18 cellular contexts compared by ENCODE assay signal in the genomic region with DNA sequence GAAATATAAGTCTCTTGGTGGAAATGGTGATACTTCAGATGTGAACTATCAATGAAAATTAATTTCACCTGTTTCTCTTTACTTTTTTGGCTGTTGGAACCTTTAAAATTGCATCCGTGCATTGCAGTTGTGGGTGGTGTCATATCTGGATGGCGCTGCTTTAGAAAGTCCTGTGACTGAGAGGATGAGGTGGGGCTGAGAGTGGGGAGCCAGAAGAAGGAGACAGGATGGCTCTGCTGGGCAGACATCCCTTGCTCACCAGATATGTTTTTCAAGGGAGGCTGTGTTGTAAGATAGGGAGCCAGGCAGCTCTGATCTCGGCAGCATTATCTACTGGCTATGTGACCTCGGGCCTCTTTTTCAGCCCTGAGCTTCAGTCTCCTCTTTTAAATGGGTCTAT. TPM values are rescaled to one million over a fixed set of nuclear protein-coding genes. Genes with fewer than 3 reads are reported as not detected.
DNase-seq lines count a peak whose midpoint lies in the region; ATAC-seq and TF ChIP-seq lines count a peak whose summit lies in the region.
"Had no signal": no experiment of that assay in that cellular context is flagged by ENCODE, and none has a peak within 500 bp of the region (broad histone marks: within the 10 kb centered on the region; RNA-seq: fewer than 3 reads in every experiment).

No MANE protein-coding gene starts in this region.

- H3K9ac ChIP-seq in OCI-LY3 (ENCODE audit: low read length), result peak overlapping the region; percentile 65; the same call in 1 of the 2 replicates

- no peak overlapping the region for H2AFZ ChIP-seq in OCI-LY3 (ENCODE audit: low read depth, low read length)

- in situ Hi-C loops in GM13977 (cut with MboI; ENCODE audit: low pct_unique_long_range_greater_than_20kb, low sequenced_read_pairs, unreplicated experiment), result loop anchor here (25.0 kb wide), 1 partner anchor 1549 kb away; a partner anchor contains a TSS

- CTCF ChIA-PET in CD4-positive, alpha-beta T cell (lab: Charles Lee), result interaction anchor here (4.1 kb wide), 1 partner anchor 24 kb away, joined by 31 read pairs; no protein-coding TSS in a partner anchor

- H3K4me1 ChIP-seq in OCI-LY3 (ENCODE audit: low read length) (peaks cover 95% of the 10 kb centered on the region), ascending aorta (peaks cover 2 to 50% of the 10 kb centered on the region in 2 donors), psoas muscle (peaks cover 85% of the 10 kb centered on the region)

- no peak overlapping the region for H3K27ac ChIP-seq in CD4-positive, alpha-beta T cell (ENCODE audit: low read depth, low read length)
- H3K27ac ChIP-seq in OCI-LY3 (ENCODE audit: low read length) (peak overlapping the region; percentile 79), ascending aorta (peak overlapping the region; percentile 34 to 75), psoas muscle (peak overlapping the region; percentile 98)
- H3K27ac ChIP-seq: C4-2B, SK-N-MC had no signal

- H3K27me3 ChIP-seq in CD4-positive, alpha-beta T cell (ENCODE audit: control insufficient read depth, insufficient read depth, low read length), result no peaks in the 10 kb centered on the region
- H3K27me3 ChIP-seq in OCI-LY3 (ENCODE audit: low read depth, low read length), result peaks cover 23% of the 10 kb centered on the region
- no peaks in the 10 kb centered on the region for H3K27me3 ChIP-seq in ascending aorta
- H3K27me3 ChIP-seq in psoas muscle (ENCODE audit: insufficient read depth in 3 of 3, low read length in 2 of 3), result no peaks in the 10 kb centered on the region

- no peak for TF ChIP-seq CTCF in CD4-positive, alpha-beta T cell (IDR thresholded peaks at IDR 0.05)
- TF ChIP-seq CTCF in OCI-LY3 (IDR thresholded peaks at IDR 0.05; ENCODE audit: low read depth, low read length) (no peak), ascending aorta (IDR thresholded peaks at IDR 0.05) (no peak), psoas muscle (IDR thresholded peaks at IDR 0.05) (no peak), GM13977 (IDR thresholded peaks at IDR 0.05; ENCODE audit: extremely low read depth, insufficient read depth, missing control alignments) (no peak)

- ATAC-seq in CD4-positive, alpha-beta T cell (ENCODE audit: poor library complexity), result no peak
- ATAC-seq in psoas muscle, result no peak

- H3K4me3 Mint-ChIP-seq in CD4-positive, alpha-beta T cell, result peak overlapping the region; percentile 26

- peaks cover 61% of the 10 kb centered on the region for H3K4me1 Mint-ChIP-seq in CD4-positive, alpha-beta T cell (ENCODE audit: low read depth)

- no peaks in the 10 kb centered on the region for H3K27me3 Mint-ChIP-seq in CD4-positive, alpha-beta T cell

- no peaks in the 10 kb centered on the region for H4K20me1 ChIP-seq in OCI-LY3 (ENCODE audit: insufficient read depth, low read length)

- H3K9me3 Mint-ChIP-seq in CD4-positive, alpha-beta T cell, result no peaks in the 10 kb centered on the region

- 23 to 61% (median 33%) methylated on average over 4 of the region's 4 CpGs for WGBS in psoas muscle, 3 donors

- intact Hi-C loops in CD4-positive, alpha-beta T cell (cut with DNase I, micrococcal nuclease), result loop anchor here in 1 of 2 experiments (2.0 kb wide), 1 partner anchor 15 kb away; no protein-coding TSS in a partner anchor
- intact Hi-C loops in ascending aorta (cut with DNase I) (no loop called here), psoas muscle (cut with DNase I) (no loop called here)

- H3K79me2 ChIP-seq in OCI-LY3 (ENCODE audit: low read length), result no peaks in the 10 kb centered on the region

- no peaks in the 10 kb centered on the region for H3K9me3 ChIP-seq in CD4-positive, alpha-beta T cell (ENCODE audit: control insufficient read depth, low read length)
- H3K9me3 ChIP-seq in OCI-LY3 (ENCODE audit: insufficient read depth, low read length) (no peaks in the 10 kb centered on the region), ascending aorta (no peaks in the 10 kb centered on the region), psoas muscle (no peaks in the 10 kb centered on the region)

- POLR2A ChIA-PET in CD4-positive, alpha-beta T cell (lab: Charles Lee), result interaction anchor here (0.8 to 6.1 kb wide), 6 partner anchors 8 to 24 kb away, joined by 3 to 77 read pairs (median 8); a partner anchor contains a TSS

- no peak for DNase-seq in CD4-positive, alpha-beta T cell
- DNase-seq in ascending aorta (ENCODE audit: low spot score in 2 of 2) (no peak), psoas muscle (no peak), SK-N-DZ (ENCODE audit: low spot score) (no peak), GM13977 (ENCODE audit: low spot score) (no peak), NCI-H1092 treated with DMSO at 0.1 percent for 48 hours (lab: John Stamatoyannopoulos, UW) (no peak)
- DNase-seq: activated gamma-delta T cell, cerebellar nuclear complex, hypothalamus, NCI-H2081 treated with DMSO at 0.1 percent for 48 hours had no signal

- peak overlapping the region; percentile 68; the same call in 1 of the 2 replicates for H3K4me2 ChIP-seq in OCI-LY3 (ENCODE audit: low read length)

- H3K36me3 ChIP-seq in OCI-LY3 (replicated peaks; ENCODE audit: low read depth, low read length) (no peaks in the 10 kb centered on the region), ascending aorta (peaks cover 0 to 9% of the 10 kb centered on the region in 2 donors), psoas muscle (ENCODE audit: insufficient read depth in 1 of 2, low read depth in 1 of 2) (peaks cover 0 to 64% of the 10 kb centered on the region in 2 donors)

- H3K4me3 ChIP-seq in OCI-LY3 (ENCODE audit: low read length) (no peak overlapping the region), ascending aorta (no peak overlapping the region), psoas muscle (peak overlapping the region; percentile 22)
- H3K4me3 ChIP-seq: lung, SK-N-MC had no signal

- H3K27ac Mint-ChIP-seq in CD4-positive, alpha-beta T cell, result peak overlapping the region; percentile 87

- H3K36me3 Mint-ChIP-seq in CD4-positive, alpha-beta T cell (ENCODE audit: low read depth), result no peaks in the 10 kb centered on the region

RNA-seq across cellular contexts. Expression of a gene that starts 12.7 kb away (rescaled TPM):
- 1 to 10 TPM in 1 of 2 experiments, under 1 TPM in 1; 0.98 to 1.2 TPM for total RNA-seq in CD4-positive, alpha-beta T cell
- total RNA-seq in ascending aorta, result 58.6 TPM
- total RNA-seq in psoas muscle, result 100 to 1,000 TPM; 148 to 443 (median 252) TPM
- polyA plus RNA-seq in psoas muscle, result 100 to 1,000 TPM in 2 of 3 donors, 10 to 100 TPM in 1; 41.2 to 460 (median 217) TPM
- 0.60 TPM in 1 of 2 replicates, not detected in the other for polyA plus RNA-seq in SK-N-DZ (2014; cell fraction: cytosol; rRNA removed)
- not detected in 2 replicates for polyA plus RNA-seq in SK-N-DZ (2014; cell fraction: nucleus; rRNA removed)
- total RNA-seq: H4 had no signal

RNA-seq across cellular contexts. Expression of a gene that starts 33.4 kb away (rescaled TPM):
- not detected for total RNA-seq in CD4-positive, alpha-beta T cell
- total RNA-seq in ascending aorta, result not detected
- total RNA-seq in psoas muscle, result 1 to 10 TPM in 3 of 4 donors, under 1 TPM in 1; 0.71 to 3.9 (median 2.2) TPM
- under 1 TPM; 0.04 to 0.69 (median 0.61) TPM for polyA plus RNA-seq in psoas muscle
- not detected in 2 replicates for polyA plus RNA-seq in SK-N-DZ (2014; cell fraction: cytosol; rRNA removed)
- not detected in 2 replicates for polyA plus RNA-seq in SK-N-DZ (2014; cell fraction: nucleus; rRNA removed)
- total RNA-seq: epithelial cell of proximal tubule, G401, H4, lung, osteocyte had no signal
- polyA plus RNA-seq: lung had no signal

RNA-seq across cellular contexts. Expression of a gene that starts 36.5 kb away (rescaled TPM):
- not detected for total RNA-seq in CD4-positive, alpha-beta T cell
- total RNA-seq in ascending aorta (not detected), psoas muscle (not detected)
- polyA plus RNA-seq in psoas muscle, result under 1 TPM in 2 of 3 donors, not detected in 1; 0.14 to 0.32 TPM
- polyA plus RNA-seq in SK-N-DZ (2014; cell fraction: cytosol; rRNA removed), result 0.36 TPM in 1 of 2 replicates, not detected in the other
- not detected in 2 replicates for polyA plus RNA-seq in SK-N-DZ (2014; cell fraction: nucleus; rRNA removed)
- total RNA-seq: epithelial cell of proximal tubule, G401, H4, osteocyte had no signal

Comparison
In these comparisons a context has a peak if more than half of its experiments do, and no peak if none do; other contexts are left out.
1. RNA of a gene that starts 12.7 kb away (total RNA-seq): 148 to 443 TPM in psoas muscle and 58.6 TPM in ascending aorta (single experiment); 0.98 to 1.2 TPM in CD4-positive, alpha-beta T cell; every median in the first group is over 10 times any median in the second.